ENCODE assay signal across 2 cellular contexts in genomic region chr10:29659770-29660097, GRCh38.
TF ChIP-seq lines count a peak whose summit lies in the region.

No MANE protein-coding gene starts in this region.

TF ChIP-seq in SK-N-SH treated with all-trans-retinoic acid at 6 μM for 48 hours, 23 proteins besides CTCF, POLR2A, EP300 and RAD21:
- TF ChIP-seq, protein P1, sequence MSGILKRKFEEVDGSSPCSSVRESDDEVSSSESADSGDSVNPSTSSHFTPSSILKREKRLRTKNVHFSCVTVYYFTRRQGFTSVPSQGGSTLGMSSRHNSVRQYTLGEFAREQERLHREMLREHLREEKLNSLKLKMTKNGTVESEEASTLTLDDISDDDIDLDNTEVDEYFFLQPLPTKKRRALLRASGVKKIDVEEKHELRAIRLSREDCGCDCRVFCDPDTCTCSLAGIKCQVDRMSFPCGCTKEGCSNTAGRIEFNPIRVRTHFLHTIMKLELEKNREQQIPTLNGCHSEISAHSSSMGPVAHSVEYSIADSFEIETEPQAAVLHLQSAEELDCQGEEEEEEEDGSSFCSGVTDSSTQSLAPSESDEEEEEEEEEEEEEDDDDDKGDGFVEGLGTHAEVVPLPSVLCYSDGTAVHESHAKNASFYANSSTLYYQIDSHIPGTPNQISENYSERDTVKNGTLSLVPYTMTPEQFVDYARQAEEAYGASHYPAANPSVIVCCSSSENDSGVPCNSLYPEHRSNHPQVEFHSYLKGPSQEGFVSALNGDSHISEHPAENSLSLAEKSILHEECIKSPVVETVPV (CRISPR knock-in tag; IDR thresholded peaks at IDR 0.05), result no peak
- TF ChIP-seq ZFP3 (CRISPR knock-in tag; IDR thresholded peaks at IDR 0.05) (no peak), ARNTL (CRISPR knock-in tag; IDR thresholded peaks at IDR 0.05; ENCODE audit: borderline replicate concordance, low read depth) (no peak), GLIS3 (CRISPR knock-in tag; IDR thresholded peaks at IDR 0.05) (no peak), TCF4 (CRISPR knock-in tag; IDR thresholded peaks at IDR 0.05; ENCODE audit: borderline replicate concordance) (no peak)
- TF ChIP-seq, protein P2, sequence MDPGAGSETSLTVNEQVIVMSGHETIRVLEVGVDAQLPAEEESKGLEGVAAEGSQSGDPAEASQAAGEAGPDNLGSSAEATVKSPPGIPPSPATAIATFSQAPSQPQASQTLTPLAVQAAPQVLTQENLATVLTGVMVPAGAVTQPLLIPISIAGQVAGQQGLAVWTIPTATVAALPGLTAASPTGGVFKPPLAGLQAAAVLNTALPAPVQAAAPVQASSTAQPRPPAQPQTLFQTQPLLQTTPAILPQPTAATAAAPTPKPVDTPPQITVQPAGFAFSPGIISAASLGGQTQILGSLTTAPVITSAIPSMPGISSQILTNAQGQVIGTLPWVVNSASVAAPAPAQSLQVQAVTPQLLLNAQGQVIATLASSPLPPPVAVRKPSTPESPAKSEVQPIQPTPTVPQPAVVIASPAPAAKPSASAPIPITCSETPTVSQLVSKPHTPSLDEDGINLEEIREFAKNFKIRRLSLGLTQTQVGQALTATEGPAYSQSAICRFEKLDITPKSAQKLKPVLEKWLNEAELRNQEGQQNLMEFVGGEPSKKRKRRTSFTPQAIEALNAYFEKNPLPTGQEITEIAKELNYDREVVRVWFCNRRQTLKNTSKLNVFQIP (CRISPR knock-in tag; IDR thresholded peaks at IDR 0.05; ENCODE audit: borderline replicate concordance, low read depth), result no peak
- TF ChIP-seq, protein P3, sequence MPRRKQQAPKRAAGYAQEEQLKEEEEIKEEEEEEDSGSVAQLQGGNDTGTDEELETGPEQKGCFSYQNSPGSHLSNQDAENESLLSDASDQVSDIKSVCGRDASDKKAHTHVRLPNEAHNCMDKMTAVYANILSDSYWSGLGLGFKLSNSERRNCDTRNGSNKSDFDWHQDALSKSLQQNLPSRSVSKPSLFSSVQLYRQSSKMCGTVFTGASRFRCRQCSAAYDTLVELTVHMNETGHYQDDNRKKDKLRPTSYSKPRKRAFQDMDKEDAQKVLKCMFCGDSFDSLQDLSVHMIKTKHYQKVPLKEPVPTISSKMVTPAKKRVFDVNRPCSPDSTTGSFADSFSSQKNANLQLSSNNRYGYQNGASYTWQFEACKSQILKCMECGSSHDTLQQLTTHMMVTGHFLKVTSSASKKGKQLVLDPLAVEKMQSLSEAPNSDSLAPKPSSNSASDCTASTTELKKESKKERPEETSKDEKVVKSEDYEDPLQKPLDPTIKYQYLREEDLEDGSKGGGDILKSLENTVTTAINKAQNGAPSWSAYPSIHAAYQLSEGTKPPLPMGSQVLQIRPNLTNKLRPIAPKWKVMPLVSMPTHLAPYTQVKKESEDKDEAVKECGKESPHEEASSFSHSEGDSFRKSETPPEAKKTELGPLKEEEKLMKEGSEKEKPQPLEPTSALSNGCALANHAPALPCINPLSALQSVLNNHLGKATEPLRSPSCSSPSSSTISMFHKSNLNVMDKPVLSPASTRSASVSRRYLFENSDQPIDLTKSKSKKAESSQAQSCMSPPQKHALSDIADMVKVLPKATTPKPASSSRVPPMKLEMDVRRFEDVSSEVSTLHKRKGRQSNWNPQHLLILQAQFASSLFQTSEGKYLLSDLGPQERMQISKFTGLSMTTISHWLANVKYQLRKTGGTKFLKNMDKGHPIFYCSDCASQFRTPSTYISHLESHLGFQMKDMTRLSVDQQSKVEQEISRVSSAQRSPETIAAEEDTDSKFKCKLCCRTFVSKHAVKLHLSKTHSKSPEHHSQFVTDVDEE (CRISPR knock-in tag; IDR thresholded peaks at IDR 0.05), result no peak

TF ChIP-seq in GM12878, 131 proteins besides CTCF, POLR2A, EP300 and RAD21 (continued from another document):
- TF ChIP-seq SKIL (IDR thresholded peaks at IDR 0.05; ENCODE audit: low read depth, poor library complexity, severe bottlenecking), result peak; percentile 16
TF ChIP-seq in GM12878: peak in this region for 4.
